21 cellular contexts compared by ENCODE assay signal in genomic region chr3:42980909-42981308, GRCh38. TPM values are rescaled to one million over a fixed set of nuclear protein-coding genes. Genes with fewer than 3 reads are reported as not detected.
DNase-seq lines count a peak whose midpoint lies in the region; FAIRE-seq and TF ChIP-seq lines count a peak whose summit lies in the region.
"Had no signal": no experiment of that assay in that cellular context is flagged by ENCODE, and none has a peak within 500 bp of the region (broad histone marks: within the 10 kb centered on the region; RNA-seq: fewer than 3 reads in every experiment).

No MANE protein-coding gene starts in this region.

- H3K9me3 ChIP-seq in muscle layer of duodenum (ENCODE audit: control insufficient read depth in 1 of 2, low read length in 2 of 2) (no peaks in the 10 kb centered on the region), uterus (no peaks in the 10 kb centered on the region)

- H3K36me3 Mint-ChIP-seq in activated naive CD4-positive, alpha-beta T cell treated with anti-CD3 and anti-CD28 coated beads, Interleukin-2, amount 50 U/mL, for 24 hours = no peaks in the 10 kb centered on the region

- no peak for FAIRE-seq in HTR-8/SVneo (lab: Jason Lieb, UNC)
- FAIRE-seq: A204.1 had no signal

- no peaks in the 10 kb centered on the region for H3K9me3 Mint-ChIP-seq in activated naive CD4-positive, alpha-beta T cell treated with anti-CD3 and anti-CD28 coated beads, Interleukin-2, amount 50 U/mL, for 24 hours

- TF ChIP-seq CTCF in epithelial cell of esophagus (IDR thresholded peaks at IDR 0.05; ENCODE audit: insufficient read depth, low read depth, low read length, missing control alignments) (no peak), uterus (IDR thresholded peaks at IDR 0.05) (no peak), RWPE1 (conservative IDR thresholded peaks at IDR 0.05; ENCODE audit: low read depth) (no peak)

- DNase-seq in activated naive CD4-positive, alpha-beta T cell treated with Interleukin-2 at 50 U/mL for 16 hours = no peak
- DNase-seq in epithelial cell of esophagus (ENCODE audit: low read depth) = peak; percentile 62
- peak in 1 of 2 donors; percentile 29 for DNase-seq in uterus
- DNase-seq in RWPE1 (ENCODE audit: low spot score) = no peak
- DNase-seq in HTR-8/SVneo (ENCODE audit: insufficient read length, low spot score) = no peak
- DNase-seq in GM03348 (ENCODE audit: low spot score) = no peak
- DNase-seq: activated CD4-positive, alpha-beta T cell treated with anti-CD3 and anti-CD28 coated beads for 48 hours; activated naive CD4-positive, alpha-beta T cell; H9; NCI-H2029 treated with DMSO at 0.1 percent for 48 hours; NCI-H69; T1000 had no signal

- H3K4me3 Mint-ChIP-seq in activated naive CD4-positive, alpha-beta T cell treated with anti-CD3 and anti-CD28 coated beads, Interleukin-2, amount 50 U/mL, for 24 hours = peak overlapping the region; percentile 8

- H3K4me1 ChIP-seq in muscle layer of duodenum (ENCODE audit: control insufficient read depth in 1 of 2, insufficient read depth in 2 of 2, low read length in 2 of 2) = no peaks in the 10 kb centered on the region
- H3K4me1 ChIP-seq in uterus = no peaks in the 10 kb centered on the region
- H3K4me1 ChIP-seq: parathyroid adenoma had no signal

- H3K27me3 ChIP-seq in muscle layer of duodenum (ENCODE audit: low read depth, low read length) = no peaks in the 10 kb centered on the region
- H3K27me3 ChIP-seq in uterus = no peaks in the 10 kb centered on the region

- H3K27ac ChIP-seq in muscle layer of duodenum (ENCODE audit: low read length) (no peak overlapping the region), uterus (peak overlapping the region; percentile 59 to 67), RWPE1 (no peak overlapping the region)
- H3K27ac ChIP-seq: C4-2B, hepatocyte, parathyroid adenoma, SK-N-MC had no signal

- H3K36me3 ChIP-seq in muscle layer of duodenum (ENCODE audit: control insufficient read depth in 1 of 2, insufficient read depth in 2 of 2, low read length in 2 of 2) (no peaks in the 10 kb centered on the region), uterus (no peaks in the 10 kb centered on the region)

- no peak overlapping the region for H3K4me3 ChIP-seq in epithelial cell of esophagus (ENCODE audit: low read length)
- peak overlapping the region; percentile 56 to 84 for H3K4me3 ChIP-seq in muscle layer of duodenum (ENCODE audit: low read depth in 1 of 2, low read length in 2 of 2)
- peak overlapping the region; percentile 57 to 69 for H3K4me3 ChIP-seq in uterus
- H3K4me3 ChIP-seq: hepatocyte, SK-N-MC, smooth muscle cell had no signal

- intact Hi-C loops in uterus (cut with DNase I; ENCODE audit: low total_unique reads) = no loop called here

- POLR2A ChIA-PET in RWPE1 (lab: Yijun Ruan, JAX; ENCODE audit: low non-redundant PET) = no interaction called here

- CTCF ChIA-PET in RWPE1 (lab: Yijun Ruan, JAX) = no interaction called here

- H3K4me1 Mint-ChIP-seq in activated naive CD4-positive, alpha-beta T cell treated with anti-CD3 and anti-CD28 coated beads, Interleukin-2, amount 50 U/mL, for 24 hours = peaks cover 13% of the 10 kb centered on the region

- TF ChIP-seq POLR2A in uterus (IDR thresholded peaks at IDR 0.05) = no peak

- peaks cover 18% of the 10 kb centered on the region for H3K27me3 Mint-ChIP-seq in activated naive CD4-positive, alpha-beta T cell treated with anti-CD3 and anti-CD28 coated beads, Interleukin-2, amount 50 U/mL, for 24 hours

- H3K27ac Mint-ChIP-seq in activated naive CD4-positive, alpha-beta T cell treated with anti-CD3 and anti-CD28 coated beads, Interleukin-2, amount 50 U/mL, for 24 hours = no peak overlapping the region

RNA-seq across cellular contexts. Expression of gene GASK1A, which starts 1.8 kb away (rescaled TPM):
- total RNA-seq in uterus = 10 to 100 TPM; 26.3 to 65.8 (median 48.0) TPM
- total RNA-seq: OCI-LY7 had no signal

Comparison
In these comparisons a context has a peak if more than half of its experiments do, and no peak if none do; other contexts are left out.
1. H3K27ac ChIP-seq: peak in uterus (2 of 2); none in muscle layer of duodenum (single experiment) and RWPE1 (single experiment).